ENCODE assay signal across 8 cellular contexts in genomic region chr7:77112719-77113306, GRCh38. TPM values are rescaled to one million over a fixed set of nuclear protein-coding genes. Genes with fewer than 3 reads are reported as not detected.
A peak's percentile ranks its signal among the peaks of the same experiment; 100 is the strongest.
DNase-seq lines count a peak whose midpoint lies in the region; ATAC-seq, FAIRE-seq and TF ChIP-seq lines count a peak whose summit lies in the region.
"Not testable (repeated sequence)": the region's sequence is repeated elsewhere in the genome, so short reads cannot be mapped to it uniquely, and the experiment has no call there.

No MANE protein-coding gene starts in this region.

- not testable (repeated sequence) for H3K9me3 ChIP-seq in ascending aorta, psoas muscle

- H3K4me3 ChIP-seq in AG09309 (ENCODE audit: control insufficient read depth, low read depth, low read length); ascending aorta; psoas muscle: not testable (repeated sequence)

- WGBS in psoas muscle, 3 donors: 0 to 52% (median 23%) methylated on average over 1 to 2 of the region's 2 CpGs

- DNase-seq in AG09309 (ENCODE audit: low read depth); ascending aorta (ENCODE audit: low spot score in 2 of 2); left colon; psoas muscle: not testable (repeated sequence)
- DNase-seq in M059J (ENCODE audit: low read depth) (peak; percentile 18), NOMO-1 treated with DMSO at 0.1 percent for 48 hours (lab: John Stamatoyannopoulos, UW; ENCODE audit: unreplicated experiment) (peak; percentile 39), erythroblast (lab: John Stamatoyannopoulos, UW) (peak; percentile 15 to 35)

- H3K27me3 ChIP-seq in ascending aorta; psoas muscle (ENCODE audit: insufficient read depth in 3 of 3, low read length in 2 of 3): not testable (repeated sequence)

- FAIRE-seq in G401.6 (lab: Jason Lieb, UNC): peak; percentile 99

- not testable (repeated sequence) for H3K36me3 ChIP-seq in ascending aorta; psoas muscle (ENCODE audit: insufficient read depth in 1 of 2, low read depth in 1 of 2)

- H3K27ac ChIP-seq in ascending aorta, psoas muscle: not testable (repeated sequence)

- ATAC-seq in left colon: peak; percentile 34
- peak in 1 of 4 donors; percentile 71 for ATAC-seq in psoas muscle

- not testable (repeated sequence) for H3K4me1 ChIP-seq in ascending aorta, psoas muscle

- TF ChIP-seq CTCF in AG09309 (IDR thresholded peaks at IDR 0.05; ENCODE audit: control insufficient read depth, insufficient read depth, low read depth, low read length, missing control alignments) (peak; percentile 20), ascending aorta (IDR thresholded peaks at IDR 0.05) (peak in 2 of 3 experiments; percentile 10 to 23), psoas muscle (IDR thresholded peaks at IDR 0.05) (peak; percentile 28)

- not testable (repeated sequence) for TF ChIP-seq POLR2A in erythroblast (IDR thresholded peaks at IDR 0.05; ENCODE audit: low read length)

- intact Hi-C loops in ascending aorta (cut with DNase I); left colon (cut with DNase I, micrococcal nuclease); psoas muscle (cut with DNase I): not testable (repeated sequence)

RNA-seq across cellular contexts. Expression of gene CCDC146, which starts 9.6 kb away (rescaled TPM):
- total RNA-seq in M059J (2014; rRNA removed; shearing (Covaris generic)): 1.1 and 2.9 TPM in 2 replicates
- total RNA-seq in ascending aorta (9.2 TPM), left colon (10 to 100 TPM; 11.6 to 15.7 TPM), psoas muscle (1 to 10 TPM; 1.2 to 3.5 (median 1.8) TPM)
- polyA plus RNA-seq in psoas muscle: 1 to 10 TPM; 1.9 to 2.5 (median 1.9) TPM

RNA-seq across cellular contexts. Expression of gene SPDYE18, which starts 50.5 kb away (rescaled TPM):
- 0.10 TPM in 1 of 2 replicates, not detected in the other for total RNA-seq in M059J (2014; rRNA removed; shearing (Covaris generic))
- total RNA-seq in ascending aorta (not detected), left colon (under 1 TPM; 0.42 to 0.46 TPM), psoas muscle (under 1 TPM in 3 of 4 donors, not detected in 1; 0.28 to 0.51 (median 0.32) TPM)
- polyA plus RNA-seq in psoas muscle: under 1 TPM; 0.08 to 0.66 (median 0.24) TPM
